ENCODE assay signal across 25 cellular contexts in the genomic region with DNA sequence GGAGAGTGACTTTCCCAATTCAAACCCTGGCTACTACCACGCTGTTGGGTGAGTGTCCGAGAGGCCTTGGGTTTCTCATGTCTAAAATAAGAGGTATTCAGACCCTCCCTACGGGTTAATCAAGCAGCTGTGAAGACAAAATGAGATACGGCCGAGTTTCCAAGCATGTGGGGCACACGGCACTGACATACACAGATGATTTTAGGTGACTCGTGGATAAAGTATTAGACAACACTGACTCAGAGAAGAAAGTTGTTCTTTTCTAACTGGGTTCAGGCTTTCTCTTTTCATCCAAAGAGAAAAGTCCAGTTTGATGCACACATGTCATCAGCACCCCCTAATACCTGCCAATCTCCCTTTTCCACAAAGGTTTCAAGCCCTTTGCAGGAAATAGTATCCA. TPM values are rescaled to one million over a fixed set of nuclear protein-coding genes. Genes with fewer than 3 reads are reported as not detected.
DNase-seq lines count a peak whose midpoint lies in the region; ATAC-seq and TF ChIP-seq lines count a peak whose summit lies in the region.
"Had no signal": no experiment of that assay in that cellular context is flagged by ENCODE, and none has a peak within 500 bp of the region (broad histone marks: within the 10 kb centered on the region; RNA-seq: fewer than 3 reads in every experiment).

No MANE protein-coding gene starts in this region.

- peaks cover 8% of the 10 kb centered on the region for H3K9me3 Mint-ChIP-seq in endodermal cell

- no peak for TF ChIP-seq CTCF in AG09309 (IDR thresholded peaks at IDR 0.05; ENCODE audit: control insufficient read depth, insufficient read depth, low read depth, low read length, missing control alignments)
- no peak for TF ChIP-seq CTCF in endodermal cell (conservative IDR thresholded peaks at IDR 0.05)

- peaks cover 8% of the 10 kb centered on the region for H3K27me3 Mint-ChIP-seq in endodermal cell (ENCODE audit: insufficient read depth)

- no peak overlapping the region for H3K4me3 Mint-ChIP-seq in endodermal cell
- H3K4me3 Mint-ChIP-seq: memory B cell; naive thymus-derived CD8-positive, alpha-beta T cell had no signal

- peaks cover 4% of the 10 kb centered on the region for H3K4me1 Mint-ChIP-seq in endodermal cell
- H3K4me1 Mint-ChIP-seq: memory B cell; naive thymus-derived CD8-positive, alpha-beta T cell had no signal

- H3K36me3 Mint-ChIP-seq in endodermal cell (ENCODE audit: low read depth) = peaks cover under 1% of the 10 kb centered on the region

- H3K4me3 ChIP-seq in AG09309 (ENCODE audit: control insufficient read depth, low read depth, low read length) (no peak overlapping the region), endodermal cell (ENCODE audit: low read length) (no peak overlapping the region)
- H3K4me3 ChIP-seq: skin epidermis had no signal

- H3K27ac Mint-ChIP-seq in endodermal cell = no peak overlapping the region
- H3K27ac Mint-ChIP-seq: memory B cell; naive thymus-derived CD8-positive, alpha-beta T cell had no signal

- no peaks in the 10 kb centered on the region for H3K27me3 ChIP-seq in endodermal cell (ENCODE audit: control insufficient read depth, insufficient read depth, low read length, poor library complexity, severe bottlenecking)

- no peaks in the 10 kb centered on the region for H3K36me3 ChIP-seq in endodermal cell (ENCODE audit: control insufficient read depth, insufficient read depth, low read length)

- DNase-seq in AG09309 (ENCODE audit: low read depth) = peak; percentile 2
- DNase-seq in M059J (ENCODE audit: low read depth) = peak; percentile 30
- DNase-seq in endodermal cell = peak; percentile 29
- peak; percentile 28 for DNase-seq in kidney glomerular epithelial cell (lab: John Stamatoyannopoulos, UW)
- DNase-seq in putamen (ENCODE audit: low spot score) = no peak
- DNase-seq: activated CD4-positive, CD25-positive, alpha-beta regulatory T cell; AML-193; amygdala; glutamatergic neuron; KG1; naive thymus-derived CD8-positive, alpha-beta T cell; NCI-H1417; NCI-H526 treated with DMSO at 0.1 percent for 48 hours; posterior cingulate gyrus; SHP77 treated with DMSO at 0.1 percent for 48 hours; stimulated activated CD4-positive, alpha-beta T cell treated with anti-CD3 and anti-CD28 coated beads, Interleukin-4, amount 100 ng/mL, for 1 hour; T-helper 2 cell had no signal

- H3K9ac ChIP-seq in endodermal cell (ENCODE audit: extremely low read depth, low read length, poor library complexity, severe bottlenecking) = no peak overlapping the region

- WGBS in endodermal cell (ENCODE audit: insufficient coverage in 1 of 2, insufficient read length in 1 of 2), 2 experiments = 73 to 91% methylated on average over 2 to 7 of the region's 7 CpGs

- no peaks in the 10 kb centered on the region for H3K4me1 ChIP-seq in endodermal cell (ENCODE audit: control insufficient read depth, insufficient read depth, low read length)

- ATAC-seq in HG03469 (IDR thresholded peaks at IDR 0.05; ENCODE audit: unreplicated experiment) = no peak
- no peak for ATAC-seq in GM19395 (IDR thresholded peaks at IDR 0.05; ENCODE audit: unreplicated experiment)
- ATAC-seq in GM18909 (IDR thresholded peaks at IDR 0.05; ENCODE audit: poor library complexity, unreplicated experiment) = no peak
- ATAC-seq: naive thymus-derived CD8-positive, alpha-beta T cell had no signal

- no peak overlapping the region for H3K27ac ChIP-seq in endodermal cell (ENCODE audit: low read depth, low read length)
- H3K27ac ChIP-seq: skin epidermis had no signal

- H3K9me3 ChIP-seq in endodermal cell (ENCODE audit: control insufficient read depth, low read length) = peaks cover 10% of the 10 kb centered on the region

RNA-seq across cellular contexts. Expression of gene FOXI1, which starts 15.6 kb away (rescaled TPM):
- total RNA-seq in M059J (2014; rRNA removed; shearing (Covaris generic)) = not detected in 2 replicates
- 1 to 10 TPM in 1 of 2 donors, under 1 TPM in 1; 0.44 to 3.5 TPM for total RNA-seq in endodermal cell
- 0.18 TPM for polyA plus RNA-seq in endodermal cell (2013, experiment 1 of 2)
- 0.17 TPM for polyA plus RNA-seq in endodermal cell (2013, experiment 2 of 2)
- total RNA-seq: chondrocyte; naive thymus-derived CD8-positive, alpha-beta T cell; subcutaneous adipose tissue; urinary bladder had no signal
- polyA plus RNA-seq: naive thymus-derived CD8-positive, alpha-beta T cell; urinary bladder had no signal
